ENCODE assay signal across 8 cellular contexts in the genomic region with DNA sequence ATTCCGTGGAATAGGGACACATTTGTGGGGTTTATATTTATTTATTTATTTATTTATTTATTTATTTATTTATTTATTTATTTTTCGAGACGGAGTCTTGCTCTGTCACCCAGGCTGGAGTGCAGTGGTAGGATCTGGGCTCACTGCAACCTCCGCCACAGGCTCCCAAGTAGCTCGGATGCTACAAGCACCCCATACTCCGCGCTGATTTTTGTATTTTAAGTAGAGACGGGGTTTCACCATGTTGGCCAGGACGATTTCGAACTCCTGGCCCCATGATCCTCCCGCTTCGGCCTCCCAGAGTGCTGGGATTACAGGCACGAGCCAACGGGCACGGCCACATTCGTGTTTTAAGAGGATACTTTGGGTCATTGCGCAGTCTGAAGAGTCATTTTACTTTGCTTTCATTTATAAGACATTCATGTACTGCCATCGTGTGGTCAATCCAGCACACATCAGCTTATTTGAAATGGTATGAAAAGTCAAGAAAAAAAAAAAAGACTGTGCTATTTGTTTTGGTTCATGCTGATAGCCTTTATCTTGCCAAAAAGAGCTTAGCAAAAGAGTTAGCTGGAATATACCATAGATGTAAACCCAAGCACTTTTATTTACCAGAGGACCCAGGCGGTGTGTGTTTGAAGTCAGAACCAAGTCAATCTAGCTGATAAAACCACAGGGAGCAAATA.
A peak's percentile ranks its signal among the peaks of the same experiment; 100 is the strongest.
DNase-seq lines count a peak whose midpoint lies in the region; ATAC-seq and TF ChIP-seq lines count a peak whose summit lies in the region.
"Not testable (repeated sequence)": the region's sequence is repeated elsewhere in the genome, so short reads cannot be mapped to it uniquely, and the experiment has no call there.

No MANE protein-coding gene starts in this region.

- not testable (repeated sequence) for H3K27ac ChIP-seq in C4-2B; SU-DHL-6 (ENCODE audit: low read depth, low read length); sigmoid colon

- DNase-seq in NCI-H146 treated with DMSO at 0.1 percent for 48 hours (lab: John Stamatoyannopoulos, UW; ENCODE audit: unreplicated experiment) (peak; percentile 21), islet precursor cell (peak; percentile 62), sigmoid colon (peak; percentile 53)
- not testable (repeated sequence) for DNase-seq in effector memory CD8-positive, alpha-beta T cell

- not testable (repeated sequence) for H3K4me2 ChIP-seq in SU-DHL-6 (ENCODE audit: low read depth, low read length, poor library complexity, severe bottlenecking)

- H3K27ac Mint-ChIP-seq in effector memory CD8-positive, alpha-beta T cell: not testable (repeated sequence)

- H3K4me1 Mint-ChIP-seq in effector memory CD8-positive, alpha-beta T cell (ENCODE audit: low read depth in 2 of 2): not testable (repeated sequence)

- ATAC-seq in GM19328 (IDR thresholded peaks at IDR 0.05; ENCODE audit: unreplicated experiment) (peak; percentile 75), HG03039 (IDR thresholded peaks at IDR 0.05; ENCODE audit: unreplicated experiment) (peak; percentile 72)
- ATAC-seq in effector memory CD8-positive, alpha-beta T cell (replicated peaks): peak; percentile 36

- intact Hi-C loops in sigmoid colon (cut with DNase I): loop anchor here (2.0 kb wide), 1 partner anchor 1980 kb away; no protein-coding TSS in a partner anchor

- not testable (repeated sequence) for H3K79me2 ChIP-seq in SU-DHL-6 (ENCODE audit: insufficient read depth, low read length)

- H3K9me3 ChIP-seq in SU-DHL-6 (ENCODE audit: insufficient read depth, low read length); sigmoid colon: not testable (repeated sequence)

- H2AFZ ChIP-seq in SU-DHL-6 (ENCODE audit: low read depth, low read length, severe bottlenecking): not testable (repeated sequence)

- H3F3A ChIP-seq in SU-DHL-6 (ENCODE audit: insufficient read depth): not testable (repeated sequence)

- not testable (repeated sequence) for H3K27me3 Mint-ChIP-seq in effector memory CD8-positive, alpha-beta T cell

- not testable (repeated sequence) for TF ChIP-seq POLR2A in sigmoid colon (IDR thresholded peaks at IDR 0.05)

- peak; percentile 51 for TF ChIP-seq CTCF in C4-2B (conservative IDR thresholded peaks at IDR 0.05)
- peak; percentile 22 for TF ChIP-seq CTCF in SU-DHL-6 (IDR thresholded peaks at IDR 0.05; ENCODE audit: insufficient read depth, low read length, poor library complexity, severe bottlenecking)
- peak in 2 of 4 experiments; percentile 23 to 46 for TF ChIP-seq CTCF in sigmoid colon (IDR thresholded peaks at IDR 0.05)

- H3K4me3 ChIP-seq in SU-DHL-6 (ENCODE audit: insufficient read depth, low read length, poor library complexity, severe bottlenecking): not testable (repeated sequence)
- peak overlapping the region in 2 of 4 donors; percentile 22 to 35 for H3K4me3 ChIP-seq in sigmoid colon

- H3K4me3 Mint-ChIP-seq in effector memory CD8-positive, alpha-beta T cell: not testable (repeated sequence)

- H3K9ac ChIP-seq in SU-DHL-6 (ENCODE audit: low read length): not testable (repeated sequence)

- not testable (repeated sequence) for H3K27me3 ChIP-seq in SU-DHL-6 (ENCODE audit: low read length); sigmoid colon

- 25 to 32% methylated on average over 19 of the region's 19 CpGs for WGBS in sigmoid colon, 2 donors

- H3K36me3 ChIP-seq in SU-DHL-6 (ENCODE audit: low read length); sigmoid colon: not testable (repeated sequence)

- H3K4me1 ChIP-seq in sigmoid colon: not testable (repeated sequence)

- not testable (repeated sequence) for H3K36me3 Mint-ChIP-seq in effector memory CD8-positive, alpha-beta T cell (ENCODE audit: insufficient read depth)

- H3K9me3 Mint-ChIP-seq in effector memory CD8-positive, alpha-beta T cell: peaks cover 4 to 15% of the 10 kb centered on the region in 2 donors

- not testable (repeated sequence) for TF ChIP-seq EP300 in sigmoid colon (IDR thresholded peaks at IDR 0.05)

- H4K20me1 ChIP-seq in SU-DHL-6 (ENCODE audit: low read depth, low read length): not testable (repeated sequence)

- not testable (repeated sequence) for H3K9me2 ChIP-seq in SU-DHL-6 (replicated peaks; ENCODE audit: insufficient read depth, low read length)
